In genomic region chr2:37874470-37874869, GRCh38 we compare ENCODE assay signal across 17 cellular contexts. TPM values are rescaled to one million over a fixed set of nuclear protein-coding genes. Genes with fewer than 3 reads are reported as not detected.
DNase-seq lines count a peak whose midpoint lies in the region; ATAC-seq, FAIRE-seq and TF ChIP-seq lines count a peak whose summit lies in the region.
"Had no signal": no experiment of that assay in that cellular context is flagged by ENCODE, and none has a peak within 500 bp of the region (broad histone marks: within the 10 kb centered on the region; RNA-seq: fewer than 3 reads in every experiment).

No MANE protein-coding gene starts in this region.

- no peaks in the 10 kb centered on the region for H3K9me3 ChIP-seq in body of pancreas
- H3K9me3 ChIP-seq: gastrocnemius medialis, right lobe of liver, thoracic aorta had no signal

- peak overlapping the region; percentile 37 for H3K4me3 Mint-ChIP-seq in glutamatergic neuron (ENCODE audit: unreplicated experiment)
- H3K4me3 Mint-ChIP-seq: activated T-cell treated with anti-CD3 and anti-CD28 coated beads, Interleukin-2, amount 50 U/mL, for 72 hours had no signal

- no peaks in the 10 kb centered on the region for H3K36me3 Mint-ChIP-seq in glutamatergic neuron (ENCODE audit: unreplicated experiment)

- DNase-seq in GM12891 (ENCODE audit: insufficient read length, low spot score), result no peak
- no peak for DNase-seq in glutamatergic neuron
- DNase-seq in body of pancreas, result no peak
- no peak for DNase-seq in NCI-H526 treated with DMSO at 0.1 percent for 48 hours (lab: John Stamatoyannopoulos, UW)
- no peak for DNase-seq in posterior vena cava (ENCODE audit: low spot score)
- DNase-seq in AG08396 (ENCODE audit: low spot score), result no peak
- DNase-seq: activated CD4-positive, alpha-beta T cell treated with anti-CD3 and anti-CD28 coated beads for 48 hours; activated T-cell treated with anti-CD3 and anti-CD28 coated beads, Interleukin-2, amount 50 U/mL, for 72 hours; gastrocnemius medialis; NCI-H1436 treated with DMSO at 0.1 percent for 48 hours; right lobe of liver; SIG-M5; T-helper 9 cell had no signal

- intact Hi-C loops in body of pancreas (cut with DNase I) (no loop called here), posterior vena cava (cut with DNase I) (loop anchor here in 1 of 2 donors (10.0 kb wide), 1 partner anchor 460 kb away; no protein-coding TSS in a partner anchor)

- H3K4me1 Mint-ChIP-seq in glutamatergic neuron (ENCODE audit: low read depth, unreplicated experiment), result peaks cover 17% of the 10 kb centered on the region

- TF ChIP-seq POLR2A in GM12891 (IDR thresholded peaks at IDR 0.05; ENCODE audit: low read depth, low read length) (no peak), body of pancreas (IDR thresholded peaks at IDR 0.05) (no peak)

- peak; percentile 50 for FAIRE-seq in GM12891 (lab: Jason Lieb, UNC)

- H3K36me3 ChIP-seq in body of pancreas (replicated peaks in 1 of 2; ENCODE audit: insufficient read depth in 1 of 2, low read depth in 2 of 2), result no peaks in the 10 kb centered on the region
- H3K36me3 ChIP-seq: gastrocnemius medialis, right lobe of liver, thoracic aorta had no signal

- H3K9me3 Mint-ChIP-seq in glutamatergic neuron (ENCODE audit: unreplicated experiment), result peaks cover 1% of the 10 kb centered on the region
- H3K9me3 Mint-ChIP-seq: activated T-cell treated with anti-CD3 and anti-CD28 coated beads, Interleukin-2, amount 50 U/mL, for 72 hours had no signal

- no peak overlapping the region for H3K27ac Mint-ChIP-seq in glutamatergic neuron (ENCODE audit: unreplicated experiment)
- H3K27ac Mint-ChIP-seq: activated T-cell treated with anti-CD3 and anti-CD28 coated beads, Interleukin-2, amount 50 U/mL, for 72 hours had no signal

- TF ChIP-seq CTCF in glutamatergic neuron (IDR thresholded peaks at IDR 0.05; ENCODE audit: partially characterized antibody, unreplicated experiment), result no peak
- TF ChIP-seq CTCF in body of pancreas (IDR thresholded peaks at IDR 0.05), result no peak

- H3K27me3 Mint-ChIP-seq in glutamatergic neuron (ENCODE audit: unreplicated experiment), result peaks cover 3% of the 10 kb centered on the region

- peaks cover 4% of the 10 kb centered on the region for H3K4me1 ChIP-seq in body of pancreas
- H3K4me1 ChIP-seq: right lobe of liver had no signal

- H3K27me3 ChIP-seq in body of pancreas, result peaks cover 0 to 5% of the 10 kb centered on the region in 2 donors
- H3K27me3 ChIP-seq: gastrocnemius medialis, right lobe of liver had no signal

- 85 to 94% methylated on average over 7 of the region's 7 CpGs for WGBS in body of pancreas, 2 donors

- ATAC-seq in GM19467 (IDR thresholded peaks at IDR 0.05; ENCODE audit: unreplicated experiment) (peak; percentile 39), HG03280 (IDR thresholded peaks at IDR 0.05; ENCODE audit: unreplicated experiment) (peak; percentile 39), body of pancreas (no peak)
- ATAC-seq: activated T-cell treated with anti-CD3 and anti-CD28 coated beads, Interleukin-2, amount 50 U/mL, for 72 hours; gastrocnemius medialis; right lobe of liver had no signal

- H3K27ac ChIP-seq in body of pancreas, result no peak overlapping the region
- H3K27ac ChIP-seq: KMS-11, right lobe of liver, thoracic aorta had no signal

- no peak overlapping the region for H3K4me3 ChIP-seq in body of pancreas
- H3K4me3 ChIP-seq: gastrocnemius medialis, right lobe of liver, thoracic aorta had no signal

TF ChIP-seq in GM12891, 5 proteins besides CTCF, POLR2A, EP300 and RAD21:
- TF ChIP-seq SPI1 (IDR thresholded peaks at IDR 0.05; ENCODE audit: low read depth, low read length) (no peak), PAX5 (IDR thresholded peaks at IDR 0.05; ENCODE audit: insufficient read depth, low read length, severe bottlenecking) (no peak), POU2F2 (IDR thresholded peaks at IDR 0.05; ENCODE audit: low read depth, low read length) (no peak), POLR2AphosphoS5 (IDR thresholded peaks at IDR 0.05; ENCODE audit: low read depth, low read length) (no peak), TAF1 (IDR thresholded peaks at IDR 0.05; ENCODE audit: low read depth, low read length) (no peak)

RNA-seq across cellular contexts. Expression of gene RMDN2, which starts 50.6 kb away (rescaled TPM):
- polyA plus RNA-seq in GM12891 (2012; ENCODE audit: low read depth, missing spikeins), result 10.3 TPM
- total RNA-seq in glutamatergic neuron (ENCODE audit: unreplicated experiment) (5.5 TPM), body of pancreas (10 to 100 TPM; 10.4 to 11.5 TPM), posterior vena cava (1 to 10 TPM; 6.4 to 6.6 TPM)
